25 cellular contexts compared by ENCODE assay signal in genomic region chr15:66623801-66624453, GRCh38. TPM values are rescaled to one million over a fixed set of nuclear protein-coding genes. Genes with fewer than 3 reads are reported as not detected.
"Had no signal": no experiment of that assay in that cellular context is flagged by ENCODE, and none has a peak within 500 bp of the region (broad histone marks: within the 10 kb centered on the region; RNA-seq: fewer than 3 reads in every experiment).

No MANE protein-coding gene starts in this region.

- H3K9me3 Mint-ChIP-seq: activated naive CD4-positive, alpha-beta T cell treated with anti-CD3 and anti-CD28 coated beads, Interleukin-2, amount 50 U/mL, for 24 hours; dendritic cell treated with granulocyte-macrophage colony-stimulating factor and Interleukin-4, amounts not matched to agents 40 ng/mL and 50 ng/mL, for 4 days; mesothelial cell of epicardium; naive thymus-derived CD8-positive, alpha-beta T cell had no signal

- DNase-seq: activated CD4-positive, alpha-beta T cell treated with anti-CD3 and anti-CD28 coated beads for 1 hour; activated CD4-positive, alpha-beta T cell treated with anti-CD3 and anti-CD28 coated beads, Interleukin-2, amount 50 U/mL, for 1 hour; activated CD8-positive, alpha-beta T cell treated with anti-CD3 and anti-CD28 coated beads, Interleukin-2, amount 10 ng/mL, durations not matched to agents 7 days and 5 days; activated gamma-delta T cell treated with Interleukin-2 at 50 U/mL for 16 hours; aorta; brain microvascular endothelial cell; caudate nucleus; effector CD4-positive, alpha-beta T cell; foreskin melanocyte; kidney glomerular epithelial cell; left lung; naive thymus-derived CD8-positive, alpha-beta T cell; ovary; stimulated activated CD4-positive, alpha-beta T cell treated with anti-CD3 and anti-CD28 coated beads, Interleukin-4, amount 100 ng/mL, for 4 hours; stimulated activated naive CD8-positive, alpha-beta T cell treated with anti-CD3 and anti-CD28 coated beads, Interleukin-15, Interleukin-2, amounts not matched to agents 100 U/mL and 50 U/mL, for 24 hours; substantia nigra; thyroid gland; WERI-Rb-1 had no signal

- H3K4me3 ChIP-seq: hepatocyte, left lung, lung, ovary, prostate gland, thyroid gland had no signal

- ATAC-seq: activated CD8-positive, alpha-beta T cell treated with anti-CD3 and anti-CD28 coated beads, Interleukin-2, amount 10 ng/mL, durations not matched to agents 7 days and 5 days; left lung; naive thymus-derived CD8-positive, alpha-beta T cell; stimulated activated naive CD8-positive, alpha-beta T cell treated with anti-CD3 and anti-CD28 coated beads, Interleukin-15, Interleukin-2, amounts not matched to agents 100 U/mL and 50 U/mL, for 24 hours had no signal

- H3K36me3 Mint-ChIP-seq: activated naive CD4-positive, alpha-beta T cell treated with anti-CD3 and anti-CD28 coated beads, Interleukin-2, amount 50 U/mL, for 24 hours; mesothelial cell of epicardium had no signal

- H3K27ac Mint-ChIP-seq: activated CD8-positive, alpha-beta T cell treated with anti-CD3 and anti-CD28 coated beads, Interleukin-2, amount 10 ng/mL, durations not matched to agents 7 days and 5 days; activated naive CD4-positive, alpha-beta T cell treated with anti-CD3 and anti-CD28 coated beads, Interleukin-2, amount 50 U/mL, for 24 hours; dendritic cell treated with granulocyte-macrophage colony-stimulating factor and Interleukin-4, amounts not matched to agents 40 ng/mL and 50 ng/mL, for 4 days; naive thymus-derived CD8-positive, alpha-beta T cell had no signal

- H3K4me3 Mint-ChIP-seq: activated CD8-positive, alpha-beta T cell treated with anti-CD3 and anti-CD28 coated beads, Interleukin-2, amount 10 ng/mL, durations not matched to agents 7 days and 5 days; activated naive CD4-positive, alpha-beta T cell treated with anti-CD3 and anti-CD28 coated beads, Interleukin-2, amount 50 U/mL, for 24 hours; dendritic cell treated with granulocyte-macrophage colony-stimulating factor and Interleukin-4, amounts not matched to agents 40 ng/mL and 50 ng/mL, for 4 days; mesothelial cell of epicardium; naive thymus-derived CD8-positive, alpha-beta T cell had no signal

- H3K4me1 Mint-ChIP-seq: activated naive CD4-positive, alpha-beta T cell treated with anti-CD3 and anti-CD28 coated beads, Interleukin-2, amount 50 U/mL, for 24 hours had no signal

RNA-seq across cellular contexts. Expression of gene LCTL, which starts 58.1 kb away (rescaled TPM):
- total RNA-seq: activated CD8-positive, alpha-beta T cell treated with anti-CD3 and anti-CD28 coated beads, Interleukin-2, amount 10 ng/mL, durations not matched to agents 7 days and 5 days; aorta; hepatocyte; lung; naive thymus-derived CD8-positive, alpha-beta T cell; ovary; prostate gland; thyroid gland; ureter had no signal
- polyA plus RNA-seq: aorta; lung; naive thymus-derived CD8-positive, alpha-beta T cell had no signal
